ENCODE assay signal across 11 cellular contexts in the genomic region with DNA sequence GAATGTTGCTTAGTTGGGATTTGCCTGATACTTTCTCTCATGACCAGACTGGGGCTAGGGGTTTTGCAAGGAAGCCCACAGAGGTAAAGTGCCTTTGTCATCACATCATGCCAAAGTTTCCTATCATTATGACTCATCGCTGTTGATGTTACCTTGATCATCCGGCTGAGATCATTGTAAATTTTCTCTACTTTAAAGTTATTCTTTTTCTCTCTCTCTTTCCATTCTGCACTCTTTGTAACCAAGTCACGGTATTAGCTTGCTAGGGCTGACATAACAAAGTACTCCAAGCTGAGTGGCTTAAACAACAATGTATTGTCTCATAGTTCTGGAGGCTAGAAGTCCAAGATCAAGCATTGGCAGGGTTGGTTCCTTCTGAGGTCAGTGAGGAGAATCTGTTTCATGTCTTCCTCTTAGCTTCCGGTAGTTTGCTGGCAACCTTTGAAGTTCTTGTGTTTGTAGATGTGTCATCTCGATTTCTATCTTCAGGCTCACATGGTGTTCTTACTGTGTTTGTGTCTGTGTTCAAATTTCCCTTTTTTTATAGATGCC.
DNase-seq lines count a peak whose midpoint lies in the region; ATAC-seq lines count a peak whose summit lies in the region.
"Had no signal": no experiment of that assay in that cellular context is flagged by ENCODE, and none has a peak within 500 bp of the region (broad histone marks: within the 10 kb centered on the region; RNA-seq: fewer than 3 reads in every experiment).

No MANE protein-coding gene starts in this region.

- H3K4me3 Mint-ChIP-seq in stimulated activated naive B cell treated with anti-CD40 and anti-IgM and Interleukin-4, amounts not matched to agents 10 μg/mL and 1 μg/mL and 100 μg/mL, for 72 hours = no peak overlapping the region

- no peaks in the 10 kb centered on the region for H3K9me3 Mint-ChIP-seq in stimulated activated naive B cell treated with anti-CD40 and anti-IgM and Interleukin-4, amounts not matched to agents 10 μg/mL and 1 μg/mL and 100 μg/mL, for 72 hours

- no peak overlapping the region for H3K27ac Mint-ChIP-seq in stimulated activated naive B cell treated with anti-CD40 and anti-IgM and Interleukin-4, amounts not matched to agents 10 μg/mL and 1 μg/mL and 100 μg/mL, for 72 hours

- ATAC-seq in GM18511 (IDR thresholded peaks at IDR 0.05; ENCODE audit: unreplicated experiment) (peak; percentile 90), HG03432 (IDR thresholded peaks at IDR 0.05; ENCODE audit: unreplicated experiment) (peak; percentile 70)
- ATAC-seq in stimulated activated naive B cell treated with anti-CD40 and anti-IgM and Interleukin-4, amounts not matched to agents 10 μg/mL and 1 μg/mL and 100 μg/mL, for 72 hours (replicated peaks) = no peak
- ATAC-seq: left lobe of liver, Panc1, right cardiac atrium had no signal

- peaks cover 0 to 9% of the 10 kb centered on the region in 2 donors for H3K27me3 Mint-ChIP-seq in stimulated activated naive B cell treated with anti-CD40 and anti-IgM and Interleukin-4, amounts not matched to agents 10 μg/mL and 1 μg/mL and 100 μg/mL, for 72 hours

- H3K4me1 Mint-ChIP-seq in stimulated activated naive B cell treated with anti-CD40 and anti-IgM and Interleukin-4, amounts not matched to agents 10 μg/mL and 1 μg/mL and 100 μg/mL, for 72 hours = peaks cover 0 to 2% of the 10 kb centered on the region in 2 donors

- H3K36me3 Mint-ChIP-seq in stimulated activated naive B cell treated with anti-CD40 and anti-IgM and Interleukin-4, amounts not matched to agents 10 μg/mL and 1 μg/mL and 100 μg/mL, for 72 hours = no peaks in the 10 kb centered on the region

- DNase-seq in activated CD8-positive, alpha-beta memory T cell treated with anti-CD3 and anti-CD28 coated beads, Interleukin-2, amount 50 U/mL, for 1 hour (ENCODE audit: extremely low read depth) = peak; percentile 36
- DNase-seq in medulla oblongata (ENCODE audit: extremely low spot score) (peak; percentile 35), NCI-H2081 treated with DMSO at 0.1 percent for 48 hours (lab: John Stamatoyannopoulos, UW) (no peak), NCI-H82 treated with DMSO at 0.1 percent for 48 hours (lab: John Stamatoyannopoulos, UW; ENCODE audit: unreplicated experiment) (no peak), dermis blood vessel endothelial cell (no peak)
- DNase-seq in stimulated activated naive B cell treated with anti-CD40 and anti-IgM and Interleukin-4, amounts not matched to agents 10 μg/mL and 1 μg/mL and 100 μg/mL, for 72 hours = no peak
- DNase-seq: right cardiac atrium had no signal

Comparison
In these comparisons a context has a peak if more than half of its experiments do, and no peak if none do; other contexts are left out.
1. ATAC-seq: peak in GM18511 (single experiment) and HG03432 (single experiment); none in stimulated activated naive B cell treated with anti-CD40 and anti-IgM and Interleukin-4, amounts not matched to agents 10 μg/mL and 1 μg/mL and 100 μg/mL, for 72 hours (0 of 2).
2. DNase-seq: peak in activated CD8-positive, alpha-beta memory T cell treated with anti-CD3 and anti-CD28 coated beads, Interleukin-2, amount 50 U/mL, for 1 hour (single experiment) and medulla oblongata (single experiment); none in NCI-H2081 treated with DMSO at 0.1 percent for 48 hours (single experiment), NCI-H82 treated with DMSO at 0.1 percent for 48 hours (single experiment), stimulated activated naive B cell treated with anti-CD40 and anti-IgM and Interleukin-4, amounts not matched to agents 10 μg/mL and 1 μg/mL and 100 μg/mL, for 72 hours (single experiment) and dermis blood vessel endothelial cell (single experiment).